1 cellular context compared by ENCODE assay signal in genomic region chr7:7944619-7945282, GRCh38.
A peak's percentile ranks its signal among the peaks of the same experiment; 100 is the strongest.
TF ChIP-seq lines count a peak whose summit lies in the region.

No MANE protein-coding gene starts in this region.

TF ChIP-seq in GM12878, 131 proteins besides CTCF, POLR2A, EP300 and RAD21 (continued from another document and continues in another):
- no peak for TF ChIP-seq ZBTB4 (CRISPR knock-in tag; IDR thresholded peaks at IDR 0.05)
- no peak for TF ChIP-seq HDAC2 (IDR thresholded peaks at IDR 0.05)
- peak; percentile 40; the same call in 1 of the 2 replicates for TF ChIP-seq HCFC1 (IDR thresholded peaks at IDR 0.05; ENCODE audit: low read length)
- no peak for TF ChIP-seq RAD51 (IDR thresholded peaks at IDR 0.05)
- TF ChIP-seq NR2C2 (IDR thresholded peaks at IDR 0.05; ENCODE audit: borderline replicate concordance, control insufficient read depth, insufficient read length, low read depth): no peak
- TF ChIP-seq BCL11A (IDR thresholded peaks at IDR 0.05; ENCODE audit: low read depth, low read length): peak; percentile 96
- no peak for TF ChIP-seq KDM1A (IDR thresholded peaks at IDR 0.05; ENCODE audit: borderline replicate concordance)
- TF ChIP-seq EED (IDR thresholded peaks at IDR 0.05; ENCODE audit: low read depth): peak; percentile 99
- TF ChIP-seq CHD2 (IDR thresholded peaks at IDR 0.05; ENCODE audit: borderline replicate concordance, low read depth, low read length): peak; percentile 62; the same call in 1 of the 2 replicates
- no peak for TF ChIP-seq E2F4 (IDR thresholded peaks at IDR 0.05; ENCODE audit: low read depth, low read length)
- peak; percentile 99 for TF ChIP-seq TCF3 (IDR thresholded peaks at IDR 0.05; ENCODE audit: borderline replicate concordance, insufficient read depth, low read depth, low read length)
- TF ChIP-seq E4F1 (IDR thresholded peaks at IDR 0.05; ENCODE audit: borderline replicate concordance, partially characterized antibody): no peak
- no peak for TF ChIP-seq NFXL1 (IDR thresholded peaks at IDR 0.05; ENCODE audit: borderline replicate concordance)
- peak; percentile 72; the same call in 1 of the 2 replicates for TF ChIP-seq ZNF24 (IDR thresholded peaks at IDR 0.05)
- no peak for TF ChIP-seq E2F8 (IDR thresholded peaks at IDR 0.05; ENCODE audit: low read depth, partially characterized antibody)
- TF ChIP-seq POU2F2 (IDR thresholded peaks at IDR 0.05; ENCODE audit: borderline replicate concordance, low read depth, low read length): peak; percentile 89; the same call in 1 of the 3 replicates
- TF ChIP-seq IRF4 (IDR thresholded peaks at IDR 0.05; ENCODE audit: low read depth, low read length): peak; percentile 98
- TF ChIP-seq IKZF2 (IDR thresholded peaks at IDR 0.05): peak; percentile 94 to 99
- no peak for TF ChIP-seq USF1 (IDR thresholded peaks at IDR 0.05; ENCODE audit: borderline replicate concordance, extremely low read length, insufficient read depth, low read depth, low read length)
- TF ChIP-seq CUX1 (IDR thresholded peaks at IDR 0.05; ENCODE audit: insufficient replicate concordance, low read depth, low read length): no peak
- TF ChIP-seq PBX3 (IDR thresholded peaks at IDR 0.05; ENCODE audit: insufficient replicate concordance, low read depth, low read length): peak; percentile 55
- TF ChIP-seq TARDBP (IDR thresholded peaks at IDR 0.05; ENCODE audit: borderline replicate concordance): peak; percentile 85
- TF ChIP-seq ATF3 (IDR thresholded peaks at IDR 0.05; ENCODE audit: borderline replicate concordance, extremely low read depth, low read depth, low read length): no peak
- TF ChIP-seq EZH2 (IDR thresholded peaks at IDR 0.05; ENCODE audit: borderline replicate concordance, control insufficient read depth, low read depth, low read length): no peak
- TF ChIP-seq RCOR1 (conservative IDR thresholded peaks at IDR 0.05; ENCODE audit: low read depth, low read length): no peak
- TF ChIP-seq ETV6 (conservative IDR thresholded peaks at IDR 0.05 in 1 of 2, IDR thresholded peaks at IDR 0.05 in 1 of 2; ENCODE audit: borderline replicate concordance in 1 of 2, low read depth in 1 of 2): peak in 1 of 2 experiments; percentile 94; a peak in 2 of 4 replicates
- TF ChIP-seq SMARCA5 (IDR thresholded peaks at IDR 0.05): no peak
- no peak for TF ChIP-seq KLF5 (IDR thresholded peaks at IDR 0.05; ENCODE audit: partially characterized antibody)
- TF ChIP-seq PRDM15 (CRISPR knock-in tag; IDR thresholded peaks at IDR 0.05): no peak
- TF ChIP-seq GATAD2B (conservative IDR thresholded peaks at IDR 0.05; ENCODE audit: low read depth): peak; percentile 99
- peak; percentile 96 for TF ChIP-seq NBN (IDR thresholded peaks at IDR 0.05)
- TF ChIP-seq CREM (IDR thresholded peaks at IDR 0.05; ENCODE audit: low read depth): peak; percentile 92
- TF ChIP-seq RFX5 (IDR thresholded peaks at IDR 0.05; ENCODE audit: low read depth, low read length): no peak
- peak; percentile 96 for TF ChIP-seq MEF2A (IDR thresholded peaks at IDR 0.05; ENCODE audit: insufficient read depth, low read depth, low read length)
- TF ChIP-seq GABPA (IDR thresholded peaks at IDR 0.05; ENCODE audit: low read depth): peak; percentile 68; the same call in 1 of the 2 replicates
- no peak for TF ChIP-seq RBBP5 (conservative IDR thresholded peaks at IDR 0.05)
